7 cellular contexts compared by ENCODE assay signal in the genomic region with DNA sequence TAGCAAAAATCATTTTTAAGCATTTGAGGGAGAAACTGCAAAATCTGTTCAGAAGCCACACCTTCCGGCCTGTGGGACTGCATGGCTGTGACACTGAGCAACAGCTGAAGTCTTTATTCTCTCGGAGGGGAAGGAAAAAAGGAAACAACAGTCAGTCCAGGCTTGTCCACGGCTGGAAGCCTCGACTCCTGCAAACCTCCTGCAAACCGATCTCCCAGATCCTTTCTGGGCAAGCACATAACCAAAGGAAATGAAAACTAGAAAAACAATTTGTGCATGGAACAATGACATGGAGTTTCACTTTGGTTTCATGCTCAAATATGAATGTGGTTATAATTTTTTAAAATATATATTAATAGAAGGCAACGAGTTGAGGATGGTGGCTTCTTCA. TPM values are rescaled to one million over a fixed set of nuclear protein-coding genes. Genes with fewer than 3 reads are reported as not detected.
A peak's percentile ranks its signal among the peaks of the same experiment; 100 is the strongest.
DNase-seq lines count a peak whose midpoint lies in the region; TF ChIP-seq lines count a peak whose summit lies in the region.

No MANE protein-coding gene starts in this region.

- H3K27me3 ChIP-seq in Peyer's patch (no peaks in the 10 kb centered on the region), endodermal cell (ENCODE audit: control insufficient read depth, insufficient read depth, low read length, poor library complexity, severe bottlenecking) (no peaks in the 10 kb centered on the region), tibial nerve (no peaks in the 10 kb centered on the region)

- H3K36me3 ChIP-seq in Peyer's patch (no peaks in the 10 kb centered on the region), endodermal cell (ENCODE audit: control insufficient read depth, insufficient read depth, low read length) (peaks cover 49% of the 10 kb centered on the region), tibial nerve (no peaks in the 10 kb centered on the region)

- DNase-seq in Peyer's patch (no peak), endodermal cell (peak; percentile 36), mesothelial cell of epicardium (ENCODE audit: low spot score in 2 of 2, unreplicated experiment in 2 of 2) (no peak), tibial nerve (ENCODE audit: low spot score in 2 of 2) (no peak), NCI-H2227 (lab: John Stamatoyannopoulos, UW; ENCODE audit: unreplicated experiment) (no peak), NCI-H510A (lab: John Stamatoyannopoulos, UW) (no peak), NCI-H2171 (lab: John Stamatoyannopoulos, UW) (no peak)

- peaks cover 0 to 32% (median 0%) of the 10 kb centered on the region in 4 donors for H3K4me1 ChIP-seq in Peyer's patch
- H3K4me1 ChIP-seq in endodermal cell (ENCODE audit: control insufficient read depth, insufficient read depth, low read length), result peaks cover 37% of the 10 kb centered on the region
- H3K4me1 ChIP-seq in tibial nerve, result peaks cover 0 to 65% (median 33%) of the 10 kb centered on the region in 4 donors

- H3K4me3 Mint-ChIP-seq in endodermal cell, result peak overlapping the region; percentile 93
- H3K4me3 Mint-ChIP-seq in mesothelial cell of epicardium, result peak overlapping the region; percentile 65

- H3K27ac ChIP-seq in Peyer's patch, result peak overlapping the region; percentile 65 to 95 (median 86)
- no peak overlapping the region for H3K27ac ChIP-seq in endodermal cell (ENCODE audit: low read depth, low read length)
- H3K27ac ChIP-seq in tibial nerve, result peak overlapping the region; percentile 83 to 98 (median 94)

- no peaks in the 10 kb centered on the region for H3K9me3 Mint-ChIP-seq in endodermal cell
- no peaks in the 10 kb centered on the region for H3K9me3 Mint-ChIP-seq in mesothelial cell of epicardium

- WGBS in endodermal cell (ENCODE audit: insufficient coverage in 1 of 2, insufficient read length in 1 of 2), 2 experiments, result 16 to 19% methylated on average over 4 to 6 of the region's 6 CpGs
- WGBS in tibial nerve, 2 donors, result 1 to 2% methylated on average over 6 of the region's 6 CpGs

- no peak overlapping the region for H3K27ac Mint-ChIP-seq in endodermal cell
- peak overlapping the region; percentile 23 for H3K27ac Mint-ChIP-seq in mesothelial cell of epicardium

- H3K36me3 Mint-ChIP-seq in endodermal cell (ENCODE audit: low read depth) (peaks cover 57% of the 10 kb centered on the region), mesothelial cell of epicardium (peaks cover 2% of the 10 kb centered on the region)

- TF ChIP-seq POLR2A in Peyer's patch (IDR thresholded peaks at IDR 0.05), result no peak
- TF ChIP-seq POLR2A in tibial nerve (IDR thresholded peaks at IDR 0.05), result peak in 1 of 2 donors; percentile 16

- peak in 1 of 2 donors; percentile 66 for TF ChIP-seq EP300 in tibial nerve (IDR thresholded peaks at IDR 0.05)

- H3K27me3 Mint-ChIP-seq in endodermal cell (ENCODE audit: insufficient read depth) (peaks cover 4% of the 10 kb centered on the region), mesothelial cell of epicardium (ENCODE audit: low read depth) (no peaks in the 10 kb centered on the region)

- TF ChIP-seq CTCF in Peyer's patch (IDR thresholded peaks at IDR 0.05) (no peak), endodermal cell (conservative IDR thresholded peaks at IDR 0.05) (no peak), mesothelial cell of epicardium (IDR thresholded peaks at IDR 0.05; ENCODE audit: unreplicated experiment) (no peak), tibial nerve (IDR thresholded peaks at IDR 0.05) (no peak)

- no peaks in the 10 kb centered on the region for H3K9me3 ChIP-seq in Peyer's patch
- no peaks in the 10 kb centered on the region for H3K9me3 ChIP-seq in endodermal cell (ENCODE audit: control insufficient read depth, low read length)
- no peaks in the 10 kb centered on the region for H3K9me3 ChIP-seq in tibial nerve

- peak overlapping the region; percentile 82 for H3K9ac ChIP-seq in endodermal cell (ENCODE audit: extremely low read depth, low read length, poor library complexity, severe bottlenecking)

- H3K4me3 ChIP-seq in Peyer's patch (peak overlapping the region; percentile 47 to 79 (median 63)), endodermal cell (ENCODE audit: low read length) (peak overlapping the region; percentile 92), tibial nerve (peak overlapping the region; percentile 61 to 96 (median 82))

- peaks cover 64% of the 10 kb centered on the region for H3K4me1 Mint-ChIP-seq in endodermal cell
- peaks cover 60% of the 10 kb centered on the region for H3K4me1 Mint-ChIP-seq in mesothelial cell of epicardium

RNA-seq across cellular contexts. Expression of a gene that starts 1.0 kb away (rescaled TPM):
- total RNA-seq in Peyer's patch (10 to 100 TPM; 28.0 to 69.3 (median 36.3) TPM), endodermal cell (100 to 1,000 TPM; 702 to 764 TPM), mesothelial cell of epicardium (341 to 362 TPM (median 347 TPM) in 3 replicates), tibial nerve (100 to 1,000 TPM; 385 to 583 (median 526) TPM)
- 174 TPM for polyA plus RNA-seq in endodermal cell (2013, experiment 1 of 2)
- 194 TPM for polyA plus RNA-seq in endodermal cell (2013, experiment 2 of 2)

RNA-seq across cellular contexts. Expression of a gene that starts 1.1 kb away (rescaled TPM):
- total RNA-seq in Peyer's patch (100 to 1,000 TPM in 2 of 4 donors, 10 to 100 TPM in 2; 56.6 to 139 (median 89.1) TPM), endodermal cell (100 to 1,000 TPM; 388 to 398 TPM), mesothelial cell of epicardium (432 to 469 TPM (median 449 TPM) in 3 replicates), tibial nerve (100 to 1,000 TPM; 576 to 821 (median 658) TPM)
- polyA plus RNA-seq in endodermal cell (2013, experiment 1 of 2), result 216 TPM
- polyA plus RNA-seq in endodermal cell (2013, experiment 2 of 2), result 219 TPM
